22 cellular contexts compared by ENCODE assay signal in genomic region chr15:81929557-81929956, GRCh38.
A peak's percentile ranks its signal among the peaks of the same experiment; 100 is the strongest.
DNase-seq lines count a peak whose midpoint lies in the region; ATAC-seq and TF ChIP-seq lines count a peak whose summit lies in the region.
"Had no signal": no experiment of that assay in that cellular context is flagged by ENCODE, and none has a peak within 500 bp of the region (broad histone marks: within the 10 kb centered on the region; RNA-seq: fewer than 3 reads in every experiment).

No MANE protein-coding gene starts in this region.

- TF ChIP-seq EP300 in esophagus muscularis mucosa (IDR thresholded peaks at IDR 0.05) = no peak

- DNase-seq in EH (ENCODE audit: low read depth) (peak; percentile 21), ELR (ENCODE audit: low read depth) (peak; percentile 41), RWPE2 (ENCODE audit: low spot score) (no peak), esophagus muscularis mucosa (ENCODE audit: extremely low spot score) (peak; percentile 17), NCI-H1105 (lab: John Stamatoyannopoulos, UW) (no peak), superior temporal gyrus (ENCODE audit: extremely low spot score) (no peak)
- DNase-seq: 8988T; ACHN; AML-193; BE2C; Calu3; CD4-positive, alpha-beta memory T cell; COR-L47; DMS53; DMS79 treated with DMSO at 0.1 percent for 48 hours; GF-D8; GOT3; HFFc6 had no signal

- no peak overlapping the region for H3K4me3 ChIP-seq in RWPE2 (ENCODE audit: severe bottlenecking)
- no peak overlapping the region for H3K4me3 ChIP-seq in esophagus muscularis mucosa
- H3K4me3 ChIP-seq: A549; BLaER1 treated with 17β-estradiol and CSF1 and Interleukin-3, amounts not matched to agents 10 nM and 100 nM; HAP-1 had no signal

- intact Hi-C loops in esophagus muscularis mucosa (cut with DNase I) = no loop called here

- no peak for TF ChIP-seq POLR2A in esophagus muscularis mucosa (IDR thresholded peaks at IDR 0.05; ENCODE audit: low read depth)

- H3K4me1 ChIP-seq in RWPE2 (ENCODE audit: insufficient read depth, poor library complexity, severe bottlenecking) = no peaks in the 10 kb centered on the region
- H3K4me1 ChIP-seq in esophagus muscularis mucosa = peaks cover 0 to 2% (median 0%) of the 10 kb centered on the region in 4 donors
- H3K4me1 ChIP-seq: A549; BLaER1 treated with 17β-estradiol and CSF1 and Interleukin-3, amounts not matched to agents 10 nM and 100 nM had no signal

- TF ChIP-seq CTCF in RWPE2 (IDR thresholded peaks at IDR 0.05; ENCODE audit: poor library complexity, severe bottlenecking) (no peak), esophagus muscularis mucosa (IDR thresholded peaks at IDR 0.05) (no peak)

- no peak overlapping the region for H3K27ac ChIP-seq in RWPE2 (ENCODE audit: poor library complexity, severe bottlenecking)
- no peak overlapping the region for H3K27ac ChIP-seq in esophagus muscularis mucosa (replicated peaks in 1 of 4)
- H3K27ac ChIP-seq: A549; BLaER1 treated with 17β-estradiol and CSF1 and Interleukin-3, amounts not matched to agents 10 nM and 100 nM had no signal

- H3K9me3 ChIP-seq in RWPE2 (ENCODE audit: severe bottlenecking) (no peaks in the 10 kb centered on the region), esophagus muscularis mucosa (no peaks in the 10 kb centered on the region)
- H3K9me3 ChIP-seq: A549; BE2C; BLaER1 treated with 17β-estradiol and CSF1 and Interleukin-3, amounts not matched to agents 10 nM and 100 nM; HAP-1 had no signal

- H3K27me3 ChIP-seq in RWPE2 (ENCODE audit: insufficient read depth, poor library complexity, severe bottlenecking) = no peaks in the 10 kb centered on the region
- no peaks in the 10 kb centered on the region for H3K27me3 ChIP-seq in esophagus muscularis mucosa
- H3K27me3 ChIP-seq: BE2C; BLaER1 treated with 17β-estradiol and CSF1 and Interleukin-3, amounts not matched to agents 10 nM and 100 nM had no signal

- 88% methylated on average over 3 of the region's 3 CpGs for WGBS in esophagus muscularis mucosa

- ATAC-seq in RWPE2 (ENCODE audit: low read depth) (peak; percentile 58; the same call in 1 of the 3 replicates), GM21576 (IDR thresholded peaks at IDR 0.05; ENCODE audit: unreplicated experiment) (no peak)
- ATAC-seq: A549 had no signal

- H3K36me3 ChIP-seq in RWPE2 (ENCODE audit: low read depth) (no peaks in the 10 kb centered on the region), esophagus muscularis mucosa (no peaks in the 10 kb centered on the region)
- H3K36me3 ChIP-seq: BE2C; BLaER1 treated with 17β-estradiol and CSF1 and Interleukin-3, amounts not matched to agents 10 nM and 100 nM; HAP-1 had no signal

Comparison
In these comparisons a context has a peak if more than half of its experiments do, and no peak if none do; other contexts are left out.
1. DNase-seq: peak in EH (single experiment), ELR (single experiment) and esophagus muscularis mucosa (single experiment); none in RWPE2 (single experiment), NCI-H1105 (single experiment) and superior temporal gyrus (single experiment).